In genomic region chr19:11587302-11587972, GRCh38 we compare ENCODE assay signal across 1 cellular context.
TF ChIP-seq lines count a peak whose summit lies in the region.

No MANE protein-coding gene starts in this region.

TF ChIP-seq in H1, 55 proteins besides CTCF, POLR2A, EP300 and RAD21:
- no peak for TF ChIP-seq ATF2 (IDR thresholded peaks at IDR 0.05; ENCODE audit: low read length)
- TF ChIP-seq YY1 (IDR thresholded peaks at IDR 0.05; ENCODE audit: low read depth, low read length) = no peak
TF ChIP-seq in H1: peak in this region for 0.
